Comparison of ENCODE assay signal across 16 cellular contexts in the genomic region with DNA sequence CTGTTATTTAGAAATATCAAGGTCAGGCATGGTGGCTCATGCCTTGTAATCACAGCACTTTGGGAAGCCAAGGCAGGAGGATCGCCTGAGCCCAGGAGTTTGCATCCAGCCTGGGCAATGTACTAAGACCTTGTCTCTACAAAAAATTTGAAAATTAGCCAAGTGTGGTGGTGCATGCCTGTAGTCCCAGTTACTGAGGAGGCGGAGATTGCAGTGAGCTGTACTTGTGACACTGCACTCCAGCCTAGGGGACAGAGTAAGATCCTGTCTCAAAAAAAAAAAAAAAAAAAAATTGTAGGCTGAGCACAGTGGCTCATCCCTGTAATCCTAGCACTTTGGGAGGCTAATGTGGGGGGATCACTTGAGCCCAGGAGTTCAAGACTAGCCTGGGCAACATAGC. TPM values are rescaled to one million over a fixed set of nuclear protein-coding genes. Genes with fewer than 3 reads are reported as not detected.
DNase-seq lines count a peak whose midpoint lies in the region; ATAC-seq and TF ChIP-seq lines count a peak whose summit lies in the region.
"Had no signal": no experiment of that assay in that cellular context is flagged by ENCODE, and none has a peak within 500 bp of the region (broad histone marks: within the 10 kb centered on the region; RNA-seq: fewer than 3 reads in every experiment).

No MANE protein-coding gene starts in this region.

- no peak overlapping the region for H3K4me3 Mint-ChIP-seq in T-cell
- H3K4me3 Mint-ChIP-seq in dendritic cell treated with granulocyte-macrophage colony-stimulating factor and Interleukin-4, amounts not matched to agents 40 ng/mL and 50 ng/mL, for 4 days, result no peak overlapping the region

- no peak for TF ChIP-seq POLR2A in Peyer's patch (IDR thresholded peaks at IDR 0.05)

- no peaks in the 10 kb centered on the region for H3K27me3 ChIP-seq in Peyer's patch

- H3K4me1 Mint-ChIP-seq in T-cell, result peaks cover 61 to 69% (median 68%) of the 10 kb centered on the region in 3 donors
- H3K4me1 Mint-ChIP-seq in dendritic cell treated with granulocyte-macrophage colony-stimulating factor and Interleukin-4, amounts not matched to agents 40 ng/mL and 50 ng/mL, for 4 days (ENCODE audit: low read depth), result peaks cover 54% of the 10 kb centered on the region

- CTCF ChIA-PET in T-cell (lab: Charles Lee), result interaction anchor here in 1 of 2 donors (0.6 kb wide), 1 partner anchor 70 kb away, joined by 3 read pairs; no protein-coding TSS in a partner anchor

- POLR2A ChIA-PET in T-cell (lab: Charles Lee), result interaction anchor here in 1 of 2 donors (0.6 kb wide), 1 partner anchor 42 kb away, joined by 5 read pairs; no protein-coding TSS in a partner anchor

- H3K4me3 ChIP-seq in Peyer's patch, result no peak overlapping the region
- H3K4me3 ChIP-seq: HAP-1 had no signal

- peak overlapping the region; percentile 57 to 66 for H3K27ac Mint-ChIP-seq in T-cell
- peak overlapping the region; percentile 50 for H3K27ac Mint-ChIP-seq in dendritic cell treated with granulocyte-macrophage colony-stimulating factor and Interleukin-4, amounts not matched to agents 40 ng/mL and 50 ng/mL, for 4 days

- no peaks in the 10 kb centered on the region for H3K9me3 Mint-ChIP-seq in T-cell
- H3K9me3 Mint-ChIP-seq in dendritic cell treated with granulocyte-macrophage colony-stimulating factor and Interleukin-4, amounts not matched to agents 40 ng/mL and 50 ng/mL, for 4 days, result no peaks in the 10 kb centered on the region

- no peaks in the 10 kb centered on the region for H3K9me3 ChIP-seq in Peyer's patch
- H3K9me3 ChIP-seq: HAP-1 had no signal

- no peaks in the 10 kb centered on the region for H3K27me3 Mint-ChIP-seq in T-cell
- no peaks in the 10 kb centered on the region for H3K27me3 Mint-ChIP-seq in dendritic cell treated with granulocyte-macrophage colony-stimulating factor and Interleukin-4, amounts not matched to agents 40 ng/mL and 50 ng/mL, for 4 days

- ATAC-seq in Right ventricle myocardium superior (ENCODE audit: poor library complexity) (no peak), T-cell (replicated peaks in 1 of 4) (no peak), HG03039 (IDR thresholded peaks at IDR 0.05; ENCODE audit: unreplicated experiment) (no peak)

- peak; percentile 1 for DNase-seq in Right ventricle myocardium superior
- no peak for DNase-seq in cardiac septum (ENCODE audit: low spot score)
- no peak for DNase-seq in T-cell
- no peak for DNase-seq in Peyer's patch
- DNase-seq in activated CD8-positive, alpha-beta memory T cell treated with anti-CD3 and anti-CD28 coated beads, Interleukin-2, amount 50 U/mL, for 4 hours, result no peak
- DNase-seq in LoVo (ENCODE audit: low spot score), result no peak
- DNase-seq: Calu3; NCI-H1092 treated with DMSO at 0.1 percent for 48 hours; NCI-H1694 treated with DMSO at 0.1 percent for 48 hours; NCI-H69; NK-92 treated with Interleukin-12 subunit alpha and Interleukin-12 subunit beta, amount 100 ng/mL, for 24 hours; OCI-M1 had no signal

- no peaks in the 10 kb centered on the region for H3K36me3 ChIP-seq in Peyer's patch
- H3K36me3 ChIP-seq: HAP-1 had no signal

- no peak overlapping the region for H3K27ac ChIP-seq in Peyer's patch
- H3K27ac ChIP-seq: C4-2B had no signal

- peaks cover 39% of the 10 kb centered on the region for H3K36me3 Mint-ChIP-seq in T-cell
- peaks cover 97% of the 10 kb centered on the region for H3K36me3 Mint-ChIP-seq in dendritic cell treated with granulocyte-macrophage colony-stimulating factor and Interleukin-4, amounts not matched to agents 40 ng/mL and 50 ng/mL, for 4 days (ENCODE audit: low read depth)

- TF ChIP-seq CTCF in Peyer's patch (IDR thresholded peaks at IDR 0.05), result no peak

- intact Hi-C loops in Right ventricle myocardium superior (cut with DNase I), result no loop called here
- intact Hi-C loops in cardiac septum (cut with DNase I), result no loop called here
- intact Hi-C loops in dendritic cell treated with granulocyte-macrophage colony-stimulating factor and Interleukin-4, amounts not matched to agents 40 ng/mL and 50 ng/mL, for 4 days (cut with micrococcal nuclease), result no loop called here

- H3K4me1 ChIP-seq in Peyer's patch, result no peaks in the 10 kb centered on the region
- H3K4me1 ChIP-seq: HAP-1 had no signal

RNA-seq across cellular contexts. Expression of a gene that starts 45.3 kb away (rescaled TPM):
- total RNA-seq in Right ventricle myocardium superior, result 3.3 TPM
- 3.0 TPM for total RNA-seq in cardiac septum
- total RNA-seq in T-cell, result 100 to 1,000 TPM; 246 to 313 (median 280) TPM
- total RNA-seq in Peyer's patch, result 10 to 100 TPM in 2 of 4 donors, 1 to 10 TPM in 2; 2.8 to 34.7 (median 7.6) TPM

Comparison
In these comparisons a context has a peak if more than half of its experiments do, and no peak if none do; other contexts are left out.
1. RNA of a gene that starts 45.3 kb away (total RNA-seq): 246 to 313 TPM in T-cell; 2.8 to 34.7 TPM in Peyer's patch, 3.3 TPM in Right ventricle myocardium superior (single experiment) and 3.0 TPM in cardiac septum (single experiment); every median in the first group is over 4 times any median in the second.